Comparison of ENCODE assay signal across 22 cellular contexts in genomic region chr16:78852236-78852635, GRCh38.
A peak's percentile ranks its signal among the peaks of the same experiment; 100 is the strongest.
DNase-seq lines count a peak whose midpoint lies in the region; ATAC-seq, FAIRE-seq and TF ChIP-seq lines count a peak whose summit lies in the region.
"Had no signal": no experiment of that assay in that cellular context is flagged by ENCODE, and none has a peak within 500 bp of the region (broad histone marks: within the 10 kb centered on the region; RNA-seq: fewer than 3 reads in every experiment).

No MANE protein-coding gene starts in this region.

- TF ChIP-seq POLR2A in GM12891 (IDR thresholded peaks at IDR 0.05; ENCODE audit: low read depth, low read length): no peak

- ATAC-seq in HG02759 (IDR thresholded peaks at IDR 0.05; ENCODE audit: unreplicated experiment): no peak
- ATAC-seq: A549 had no signal

- DNase-seq in CD1c-positive myeloid dendritic cell (ENCODE audit: extremely low spot score) (peak; percentile 15), MV-4-11 (lab: John Stamatoyannopoulos, UW) (peak; percentile 11), cerebellum (ENCODE audit: low spot score) (peak; percentile 60), pons (ENCODE audit: low spot score) (peak; percentile 10), DMS53 (lab: John Stamatoyannopoulos, UW) (no peak), GM12891 (ENCODE audit: insufficient read length, low spot score) (no peak)
- DNase-seq: 8988T; ACHN; AML-193; BE2C; Caco-2; CD4-positive, alpha-beta memory T cell; DMS153; DMS79; EL; GF-D8; GOT3; H7; HCEC 1CT had no signal

- no peak for FAIRE-seq in GM12891 (lab: Jason Lieb, UNC)
- FAIRE-seq: A549, GM12892 had no signal

TF ChIP-seq in GM12891, 5 proteins besides CTCF, POLR2A, EP300 and RAD21:
- TF ChIP-seq POU2F2 (IDR thresholded peaks at IDR 0.05; ENCODE audit: low read depth, low read length) (no peak), PAX5 (IDR thresholded peaks at IDR 0.05; ENCODE audit: insufficient read depth, low read length, severe bottlenecking) (no peak), POLR2AphosphoS5 (IDR thresholded peaks at IDR 0.05; ENCODE audit: low read depth, low read length) (no peak), SPI1 (IDR thresholded peaks at IDR 0.05; ENCODE audit: low read depth, low read length) (no peak), TAF1 (IDR thresholded peaks at IDR 0.05; ENCODE audit: low read depth, low read length) (no peak)

Comparison
In these comparisons a context has a peak if more than half of its experiments do, and no peak if none do; other contexts are left out.
1. DNase-seq: peak in CD1c-positive myeloid dendritic cell (single experiment), MV-4-11 (single experiment), cerebellum (single experiment) and pons (single experiment); none in DMS53 (single experiment) and GM12891 (single experiment).